ENCODE assay signal across 8 cellular contexts in genomic region chr7:87599336-87599735, GRCh38. TPM values are rescaled to one million over a fixed set of nuclear protein-coding genes. Genes with fewer than 3 reads are reported as not detected.
DNase-seq lines count a peak whose midpoint lies in the region; ATAC-seq and TF ChIP-seq lines count a peak whose summit lies in the region.

No MANE protein-coding gene starts in this region.

- H3K27ac Mint-ChIP-seq in Caco-2 (ENCODE audit: unreplicated experiment) = no peak overlapping the region
- H3K27ac Mint-ChIP-seq in activated B cell treated with CpG ODN at 0.5 μM for 24 hours = peak overlapping the region; percentile 37

- H3K4me3 ChIP-seq in Caco-2 (ENCODE audit: low read depth, low read length) (no peak overlapping the region), esophagus squamous epithelium (peak overlapping the region in 3 of 4 donors; percentile 46 to 66 (median 53))

- H3K36me3 ChIP-seq in Caco-2 (ENCODE audit: control insufficient read depth, insufficient read depth, low read length) (no peaks in the 10 kb centered on the region), esophagus squamous epithelium (no peaks in the 10 kb centered on the region)

- H3K9me3 Mint-ChIP-seq in Caco-2 (ENCODE audit: unreplicated experiment) = no peaks in the 10 kb centered on the region
- H3K9me3 Mint-ChIP-seq in activated B cell treated with CpG ODN at 0.5 μM for 24 hours = no peaks in the 10 kb centered on the region

- H3K27me3 Mint-ChIP-seq in Caco-2 (ENCODE audit: insufficient read depth, unreplicated experiment) = peaks cover 19% of the 10 kb centered on the region
- peaks cover 30% of the 10 kb centered on the region for H3K27me3 Mint-ChIP-seq in activated B cell treated with CpG ODN at 0.5 μM for 24 hours

- H3K4me1 Mint-ChIP-seq in Caco-2 (ENCODE audit: low read depth, unreplicated experiment) = peaks cover 18% of the 10 kb centered on the region
- H3K4me1 Mint-ChIP-seq in activated B cell treated with CpG ODN at 0.5 μM for 24 hours = peaks cover 22% of the 10 kb centered on the region

- H3K4me3 Mint-ChIP-seq in Caco-2 (ENCODE audit: unreplicated experiment) (peak overlapping the region; percentile 58), activated B cell treated with CpG ODN at 0.5 μM for 24 hours (peak overlapping the region; percentile 89)

- H3K4me1 ChIP-seq in Caco-2 (peaks cover 16% of the 10 kb centered on the region), esophagus squamous epithelium (peaks cover 0 to 16% (median 4%) of the 10 kb centered on the region in 3 donors)

- 43 to 63% methylated on average over 10 of the region's 10 CpGs for WGBS in esophagus squamous epithelium, 2 donors

- no peak for TF ChIP-seq POLR2A in esophagus squamous epithelium (IDR thresholded peaks at IDR 0.05)

- POLR2A ChIA-PET in Caco-2 (lab: Charles Lee) = no interaction called here
- POLR2A ChIA-PET in activated B cell treated with CpG ODN at 0.5 μM for 24 hours (lab: Charles Lee) = interaction anchor here (0.7 to 2.6 kb wide), 6 partner anchors 16 to 447 kb away, joined by 3 to 12 read pairs (median 6); partner anchors contain the start of genes CROT, DBF4, DMTF1 and RUNDC3B

- intact Hi-C loops in Caco-2 (cut with micrococcal nuclease; ENCODE audit: unreplicated experiment) = no loop called here
- intact Hi-C loops in activated B cell treated with CpG ODN at 0.5 μM for 24 hours (cut with micrococcal nuclease) = loop anchor here (2.0 to 10.0 kb wide), 3 partner anchors 19 to 445 kb away; partner anchors contain the start of genes DBF4, DMTF1 and SLC25A40
- intact Hi-C loops in esophagus squamous epithelium (cut with DNase I) = no loop called here

- H3K27me3 ChIP-seq in Caco-2 (replicated peaks; ENCODE audit: control insufficient read depth, insufficient read depth, low read length) (no peaks in the 10 kb centered on the region), esophagus squamous epithelium (peaks cover 0 to 34% (median 0%) of the 10 kb centered on the region in 4 donors)

- peak overlapping the region in 2 of 4 donors; percentile 51 to 82 for H3K27ac ChIP-seq in esophagus squamous epithelium

- H3K36me3 Mint-ChIP-seq in Caco-2 (ENCODE audit: insufficient read depth, unreplicated experiment) (no peaks in the 10 kb centered on the region), activated B cell treated with CpG ODN at 0.5 μM for 24 hours (ENCODE audit: low read depth) (no peaks in the 10 kb centered on the region)

- CTCF ChIA-PET in Caco-2 (lab: Charles Lee) = no interaction called here
- CTCF ChIA-PET in activated B cell treated with CpG ODN at 0.5 μM for 24 hours (lab: Charles Lee) = interaction anchor here (1.6 kb wide), 1 partner anchor 30 kb away, joined by 4 read pairs; the partner anchor contains the start of gene RUNDC3B

- TF ChIP-seq CTCF in Caco-2 (IDR thresholded peaks at IDR 0.05; ENCODE audit: insufficient read depth in 1 of 2, low read depth in 1 of 2, low read length in 1 of 2, severe bottlenecking in 1 of 2, unreplicated experiment in 1 of 2) (no peak), GM20000 (IDR thresholded peaks at IDR 0.05; ENCODE audit: extremely low read depth, missing control alignments) (no peak), activated B cell treated with CpG ODN at 0.5 μM for 24 hours (IDR thresholded peaks at IDR 0.05) (no peak), esophagus squamous epithelium (IDR thresholded peaks at IDR 0.05) (no peak)

- TSS peak; percentile 34 for BruUV-seq in Caco-2 (replicated peaks; lab: Mats Ljungman, UMichigan)

- DNase-seq in Caco-2 = peak; percentile 13 to 47
- DNase-seq in GM20000 (ENCODE audit: low spot score) = peak; percentile 79
- peak; percentile 21 for DNase-seq in activated B cell treated with CpG ODN at 0.5 μM for 24 hours
- DNase-seq in esophagus squamous epithelium (lab: John Stamatoyannopoulos, UW) = no peak
- peak; percentile 21 to 38 for DNase-seq in stimulated activated CD8-positive, alpha-beta memory T cell treated with anti-CD3 and anti-CD28 coated beads, Interleukin-7, amount 100 ng/mL, for 4 hours (ENCODE audit: low read depth in 2 of 2)
- no peak for DNase-seq in NCI-H1417 treated with DMSO at 0.1 percent for 48 hours (lab: John Stamatoyannopoulos, UW)
- no peak for DNase-seq in NCI-H524 treated with DMSO at 0.1 percent for 48 hours (lab: John Stamatoyannopoulos, UW)

- ATAC-seq in HG03469 (IDR thresholded peaks at IDR 0.05; ENCODE audit: unreplicated experiment) (peak; percentile 96), activated B cell treated with CpG ODN at 0.5 μM for 24 hours (ENCODE audit: low read depth) (peak; percentile 79)

- H3K9me3 ChIP-seq in Caco-2 (no peaks in the 10 kb centered on the region), esophagus squamous epithelium (no peaks in the 10 kb centered on the region)

RNA-seq across cellular contexts. Expression of gene ABCB1, which starts 1.3 kb away (rescaled TPM):
- 34.6 and 37.3 TPM in 2 replicates for total RNA-seq in Caco-2 (2022)
- total RNA-seq in activated B cell treated with CpG ODN at 0.5 μM for 24 hours = 4.1 and 4.7 TPM in 2 replicates
- total RNA-seq in esophagus squamous epithelium = 10 to 100 TPM in 1 of 4 donors, 1 to 10 TPM in 2, under 1 TPM in 1; 0.91 to 15.4 (median 3.1) TPM

RNA-seq across cellular contexts. Expression of gene RUNDC3B, which starts 28.9 kb away (rescaled TPM):
- total RNA-seq in Caco-2 (2022) (0.19 and 0.32 TPM in 2 replicates), activated B cell treated with CpG ODN at 0.5 μM for 24 hours (0.10 and 0.47 TPM in 2 replicates), esophagus squamous epithelium (1 to 10 TPM in 2 of 4 donors, under 1 TPM in 2; 0.11 to 4.4 (median 1.1) TPM)

Comparison
In these comparisons a context has a peak if more than half of its experiments do, and no peak if none do; other contexts are left out.
1. DNase-seq: peak in Caco-2 (2 of 2), GM20000 (single experiment), activated B cell treated with CpG ODN at 0.5 μM for 24 hours (single experiment) and stimulated activated CD8-positive, alpha-beta memory T cell treated with anti-CD3 and anti-CD28 coated beads, Interleukin-7, amount 100 ng/mL, for 4 hours (2 of 2); none in esophagus squamous epithelium (single experiment), NCI-H1417 treated with DMSO at 0.1 percent for 48 hours (single experiment) and NCI-H524 treated with DMSO at 0.1 percent for 48 hours (single experiment).